In genomic region chr15:71575474-71576045, GRCh38 we compare ENCODE assay signal across 9 cellular contexts.
A peak's percentile ranks its signal among the peaks of the same experiment; 100 is the strongest.
DNase-seq lines count a peak whose midpoint lies in the region; ATAC-seq and TF ChIP-seq lines count a peak whose summit lies in the region.
"Had no signal": no experiment of that assay in that cellular context is flagged by ENCODE, and none has a peak within 500 bp of the region (broad histone marks: within the 10 kb centered on the region; RNA-seq: fewer than 3 reads in every experiment).

No MANE protein-coding gene starts in this region.

- H3K9me3 ChIP-seq in parathyroid adenoma (ENCODE audit: control insufficient read depth, low read length): no peaks in the 10 kb centered on the region
- H3K9me3 ChIP-seq in aorta (ENCODE audit: control insufficient read depth, low read length): no peaks in the 10 kb centered on the region

- H3K9ac ChIP-seq in parathyroid adenoma: no peak overlapping the region

- H3K4me1 ChIP-seq in parathyroid adenoma (peaks cover 6% of the 10 kb centered on the region), aorta (ENCODE audit: control insufficient read depth in 1 of 2, insufficient read depth in 2 of 2, low read length in 2 of 2) (peaks cover 2 to 4% of the 10 kb centered on the region in 2 donors)

- intact Hi-C loops in aorta (cut with DNase I): no loop called here

- TF ChIP-seq CTCF in LNCaP clone FGC (IDR thresholded peaks at IDR 0.05; ENCODE audit: control insufficient read depth, extremely low read depth, insufficient read depth) (peak; percentile 74), parathyroid adenoma (IDR thresholded peaks at IDR 0.05) (peak; percentile 19)

- H3K79me2 ChIP-seq in parathyroid adenoma: no peaks in the 10 kb centered on the region

- H2AFZ ChIP-seq in parathyroid adenoma: no peak overlapping the region

- H3K27me3 ChIP-seq in parathyroid adenoma (ENCODE audit: control insufficient read depth, insufficient read depth, low read length) (no peaks in the 10 kb centered on the region), aorta (ENCODE audit: control insufficient read depth in 1 of 2, insufficient read depth in 2 of 2, low read length in 1 of 2) (no peaks in the 10 kb centered on the region)

- WGBS in aorta, 2 donors: 81 to 82% methylated on average over 5 of the region's 5 CpGs

- H3K4me3 ChIP-seq in LNCaP clone FGC (ENCODE audit: low read depth, low read length): no peak overlapping the region
- H3K4me3 ChIP-seq in parathyroid adenoma (ENCODE audit: low read depth, low read length): no peak overlapping the region
- H3K4me3 ChIP-seq in aorta (ENCODE audit: low read length in 2 of 2): no peak overlapping the region

- DNase-seq in EL (peak; percentile 19), LNCaP clone FGC (ENCODE audit: low read depth) (no peak), cerebellar cortex (ENCODE audit: low spot score) (peak; percentile 2), aorta (no peak)
- DNase-seq: anterior cingulate cortex had no signal

- H3K36me3 ChIP-seq in parathyroid adenoma (ENCODE audit: control insufficient read depth, insufficient read depth, low read length): no peaks in the 10 kb centered on the region
- peaks cover 0 to 3% of the 10 kb centered on the region in 2 donors for H3K36me3 ChIP-seq in aorta (ENCODE audit: control insufficient read depth in 1 of 2, insufficient read depth in 2 of 2, low read length in 1 of 2)

- ATAC-seq in aorta (ENCODE audit: low FRiP score) (no peak), GM21515 (IDR thresholded peaks at IDR 0.05; ENCODE audit: unreplicated experiment) (no peak), GM18907 (IDR thresholded peaks at IDR 0.05; ENCODE audit: unreplicated experiment) (no peak)

- H3K27ac ChIP-seq in parathyroid adenoma (no peak overlapping the region), aorta (ENCODE audit: low read depth in 1 of 2, low read length in 2 of 2) (no peak overlapping the region)
- H3K27ac ChIP-seq: HL-60 had no signal

- H3K4me2 ChIP-seq in parathyroid adenoma (ENCODE audit: low read length): no peak overlapping the region

Comparison
In these comparisons a context has a peak if more than half of its experiments do, and no peak if none do; other contexts are left out.
1. DNase-seq: peak in EL (single experiment) and cerebellar cortex (single experiment); none in LNCaP clone FGC (single experiment) and aorta (0 of 2).